In the genomic region with DNA sequence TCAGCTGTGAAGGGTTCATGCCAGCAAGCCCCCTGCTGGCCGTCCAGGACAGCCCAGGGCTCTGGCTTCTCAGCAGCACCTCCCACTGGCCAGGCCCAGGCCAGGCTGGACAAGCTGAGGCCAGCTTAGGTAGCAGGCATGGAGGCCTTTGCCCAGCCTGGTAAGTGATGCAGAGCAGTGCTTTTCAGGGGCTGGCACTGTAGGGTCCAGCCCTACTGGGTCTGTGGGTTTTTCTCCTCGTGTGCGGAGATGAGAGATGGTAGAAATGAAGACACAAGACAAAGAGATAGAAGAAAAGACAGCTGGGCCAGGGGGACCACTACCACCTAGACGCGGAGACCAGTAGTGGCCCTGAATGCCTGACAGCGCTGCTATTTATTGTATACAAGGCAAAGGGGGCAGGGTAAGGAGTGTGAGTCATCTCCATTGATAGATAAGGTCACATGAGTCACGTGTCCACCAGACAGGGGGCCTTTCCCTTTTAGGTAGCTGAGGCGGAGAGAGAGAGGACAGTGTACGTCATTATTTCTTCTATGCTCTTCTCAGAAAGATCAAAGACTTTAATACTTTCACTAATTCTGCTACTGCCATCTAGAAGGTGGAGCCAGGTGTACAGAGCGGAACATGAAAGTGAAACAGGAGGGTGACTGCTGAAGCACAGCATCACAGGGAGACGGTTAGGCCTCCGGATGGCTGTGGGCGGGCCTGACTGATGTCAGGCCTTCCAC, we compare ENCODE assay signal across 8 cellular contexts. TPM values are rescaled to one million over a fixed set of nuclear protein-coding genes. Genes with fewer than 3 reads are reported as not detected.
DNase-seq lines count a peak whose midpoint lies in the region; ATAC-seq and TF ChIP-seq lines count a peak whose summit lies in the region.
"Not testable (repeated sequence)": the region's sequence is repeated elsewhere in the genome, so short reads cannot be mapped to it uniquely, and the experiment has no call there.

No MANE protein-coding gene starts in this region.

- ATAC-seq in GM18508 (IDR thresholded peaks at IDR 0.05; ENCODE audit: insufficient read depth, unreplicated experiment) (peak; percentile 36), HG02763 (IDR thresholded peaks at IDR 0.05; ENCODE audit: unreplicated experiment) (peak; percentile 69), heart left ventricle (peak; percentile 45 to 87 (median 84))

- not testable (repeated sequence) for H3K27me3 Mint-ChIP-seq in type B pancreatic cell

- H3K4me3 ChIP-seq in WI38 (ENCODE audit: low read depth, low read length); heart left ventricle: not testable (repeated sequence)

- H3K4me1 ChIP-seq in heart left ventricle: peaks cover 0 to 23% (median 13%) of the 10 kb centered on the region in 12 donors

- not testable (repeated sequence) for TF ChIP-seq POLR2A in heart left ventricle (IDR thresholded peaks at IDR 0.05)

- H3K9me3 ChIP-seq in heart left ventricle: not testable (repeated sequence)

- 51 to 64% (median 57%) methylated on average over 9 to 10 of the region's 13 CpGs for WGBS in heart left ventricle, 4 donors

- H3K36me3 Mint-ChIP-seq in type B pancreatic cell: peaks cover 17% of the 10 kb centered on the region

- H3K27me3 ChIP-seq in heart left ventricle: not testable (repeated sequence)

- TF ChIP-seq CTCF in WI38 (IDR thresholded peaks at IDR 0.05; ENCODE audit: low read depth, low read length) (0 out of 2 replicates have a peak, but pooled peaks have one; percentile 38), heart left ventricle (IDR thresholded peaks at IDR 0.05) (peak; percentile 1 to 52 (median 34)), type B pancreatic cell (conservative IDR thresholded peaks at IDR 0.05) (peak; percentile 74)

- not testable (repeated sequence) for H3K4me1 Mint-ChIP-seq in type B pancreatic cell (ENCODE audit: unreplicated experiment)

- DNase-seq in NAMALWA (ENCODE audit: low spot score): peak; percentile 100
- peak; percentile 78 for DNase-seq in amniotic epithelial cell (ENCODE audit: low read depth)
- peak in 1 of 5 donors; percentile 48 for DNase-seq in heart left ventricle
- DNase-seq in renal cortical epithelial cell (ENCODE audit: low read depth): peak; percentile 59
- peak; percentile 64 for DNase-seq in type B pancreatic cell (ENCODE audit: extremely low spot score, unreplicated experiment)

- intact Hi-C loops in heart left ventricle (cut with DNase I): loop anchor here in 3 of 10 donors (2.0 to 10.0 kb wide), 4 partner anchors 130 to 212 kb away; a partner anchor contains a TSS

- peak overlapping the region in 10 of 12 donors; percentile 31 to 76 (median 54) for H3K27ac ChIP-seq in heart left ventricle

- H3K4me3 Mint-ChIP-seq in type B pancreatic cell: not testable (repeated sequence)

- not testable (repeated sequence) for H3K9me3 Mint-ChIP-seq in type B pancreatic cell

- peaks cover 0 to 79% (median 52%) of the 10 kb centered on the region in 9 donors for H3K36me3 ChIP-seq in heart left ventricle

- H3K27ac Mint-ChIP-seq in type B pancreatic cell: peak overlapping the region; percentile 52

RNA-seq across cellular contexts. Expression of a gene that starts 13.2 kb away (rescaled TPM):
- 10 to 100 TPM in 4 of 9 donors, 1 to 10 TPM in 5; 6.2 to 15.1 (median 10.0) TPM for total RNA-seq in heart left ventricle
- polyA plus RNA-seq in heart left ventricle: 10 to 100 TPM in 1 of 2 donors, 1 to 10 TPM in 1; 8.7 to 24.2 TPM
- total RNA-seq in renal cortical epithelial cell: 7.1 and 17.6 TPM in 2 replicates
- total RNA-seq in type B pancreatic cell (ENCODE audit: low replicate concordance): 45.2 and 51.5 TPM in 2 replicates

RNA-seq across cellular contexts. Expression of a gene that starts 28.6 kb away (rescaled TPM):
- 10 to 100 TPM in 2 of 9 donors, 1 to 10 TPM in 6, under 1 TPM in 1; 0.69 to 30.5 (median 3.4) TPM for total RNA-seq in heart left ventricle
- polyA plus RNA-seq in heart left ventricle: 1 to 10 TPM; 1.8 to 2.5 TPM
- total RNA-seq in renal cortical epithelial cell: 0.35 and 2.0 TPM in 2 replicates
- 2.1 and 2.8 TPM in 2 replicates for total RNA-seq in type B pancreatic cell (ENCODE audit: low replicate concordance)

RNA-seq across cellular contexts. Expression of a gene that starts 37.2 kb away (rescaled TPM):
- total RNA-seq in heart left ventricle (not detected), renal cortical epithelial cell (0.05 TPM in 1 of 2 replicates, not detected in the other), type B pancreatic cell (ENCODE audit: low replicate concordance) (not detected in 2 replicates)
- polyA plus RNA-seq in heart left ventricle: under 1 TPM; 0.03 to 0.15 TPM
